ENCODE assay signal across 22 cellular contexts in genomic region chr5:98604301-98604700, GRCh38.
"Had no signal": no experiment of that assay in that cellular context is flagged by ENCODE, and none has a peak within 500 bp of the region (broad histone marks: within the 10 kb centered on the region; RNA-seq: fewer than 3 reads in every experiment).

No MANE protein-coding gene starts in this region.

- H3K27ac ChIP-seq: esophagus muscularis mucosa, gastrocnemius medialis, left ventricle myocardium inferior, spleen, upper lobe of left lung, VCaP had no signal

- H3K36me3 Mint-ChIP-seq: activated CD8-positive, alpha-beta memory T cell treated with anti-CD3 and anti-CD28 coated beads, Interleukin-2, amount 10 ng/mL, durations not matched to agents 7 days and 5 days; activated naive CD4-positive, alpha-beta T cell treated with anti-CD3 and anti-CD28 coated beads, Interleukin-2, amount 10 ng/mL, durations not matched to agents 7 days and 5 days; mesothelial cell of epicardium; natural killer cell treated with Interleukin-12 subunit alpha and Interleukin-12 subunit beta and Interleukin-15 and Interleukin-18, amount 100 ng/mL, for 72 hours had no signal

- H3K4me3 ChIP-seq: esophagus muscularis mucosa, gastrocnemius medialis, left ventricle myocardium inferior, spleen, upper lobe of left lung had no signal

- H3K4me1 Mint-ChIP-seq: activated CD4-positive, alpha-beta memory T cell treated with anti-CD3 and anti-CD28 coated beads, Interleukin-2, amount 10 ng/mL, durations not matched to agents 7 days and 5 days; activated CD4-positive, alpha-beta T cell treated with anti-CD3 and anti-CD28 coated beads, Interleukin-2, amount 10 ng/mL, durations not matched to agents 24 days and 14 days; activated CD8-positive, alpha-beta memory T cell treated with anti-CD3 and anti-CD28 coated beads, Interleukin-2, amount 10 ng/mL, durations not matched to agents 7 days and 5 days; activated naive CD4-positive, alpha-beta T cell treated with anti-CD3 and anti-CD28 coated beads, Interleukin-2, amount 10 ng/mL, durations not matched to agents 7 days and 5 days had no signal

- H3K9me3 ChIP-seq: esophagus muscularis mucosa, gastrocnemius medialis, left ventricle myocardium inferior, upper lobe of left lung had no signal

- DNase-seq: activated CD4-positive, alpha-beta memory T cell treated with anti-CD3 and anti-CD28 coated beads, Interleukin-2, amount 10 ng/mL, durations not matched to agents 7 days and 5 days; activated CD4-positive, alpha-beta T cell treated with anti-CD3 and anti-CD28 coated beads, Interleukin-2, amount 10 ng/mL, durations not matched to agents 24 days and 14 days; activated CD8-positive, alpha-beta memory T cell treated with anti-CD3 and anti-CD28 coated beads, Interleukin-2, amount 10 ng/mL, durations not matched to agents 7 days and 5 days; activated effector memory CD4-positive, alpha-beta T cell treated with anti-CD3 and anti-CD28 coated beads, Interleukin-2, amount 50 U/mL, for 16 hours; activated naive CD4-positive, alpha-beta T cell treated with anti-CD3 and anti-CD28 coated beads, Interleukin-2, amount 10 ng/mL, durations not matched to agents 7 days and 5 days; activated T-cell treated with anti-CD3 and anti-CD28 coated beads for 4 hours; amygdala; central memory CD4-positive, alpha-beta T cell; effector memory CD4-positive, alpha-beta T cell; gastrocnemius medialis; hippocampal formation; left ventricle myocardium inferior; occipital lobe; spleen; stimulated activated CD4-positive, alpha-beta T cell treated with anti-CD3 and anti-CD28 coated beads, Interleukin-4, amount 100 ng/mL, for 24 hours; stimulated activated naive CD4-positive, alpha-beta T cell treated with Interleukin-2 at 50 U/mL for 16 hours; upper lobe of left lung had no signal

- H3K4me1 ChIP-seq: esophagus muscularis mucosa, gastrocnemius medialis, left ventricle myocardium inferior, spleen, upper lobe of left lung had no signal

- H3K27ac Mint-ChIP-seq: activated CD4-positive, alpha-beta memory T cell treated with anti-CD3 and anti-CD28 coated beads, Interleukin-2, amount 10 ng/mL, durations not matched to agents 7 days and 5 days; activated CD4-positive, alpha-beta T cell treated with anti-CD3 and anti-CD28 coated beads, Interleukin-2, amount 10 ng/mL, durations not matched to agents 24 days and 14 days; activated CD8-positive, alpha-beta memory T cell treated with anti-CD3 and anti-CD28 coated beads, Interleukin-2, amount 10 ng/mL, durations not matched to agents 7 days and 5 days; activated naive CD4-positive, alpha-beta T cell treated with anti-CD3 and anti-CD28 coated beads, Interleukin-2, amount 10 ng/mL, durations not matched to agents 7 days and 5 days; mesothelial cell of epicardium; natural killer cell treated with Interleukin-12 subunit alpha and Interleukin-12 subunit beta and Interleukin-15 and Interleukin-18, amount 100 ng/mL, for 72 hours had no signal

- H3K27me3 ChIP-seq: esophagus muscularis mucosa, gastrocnemius medialis, spleen, upper lobe of left lung had no signal

- H3K27me3 Mint-ChIP-seq: activated CD4-positive, alpha-beta memory T cell treated with anti-CD3 and anti-CD28 coated beads, Interleukin-2, amount 10 ng/mL, durations not matched to agents 7 days and 5 days; activated CD4-positive, alpha-beta T cell treated with anti-CD3 and anti-CD28 coated beads, Interleukin-2, amount 10 ng/mL, durations not matched to agents 24 days and 14 days; activated CD8-positive, alpha-beta memory T cell treated with anti-CD3 and anti-CD28 coated beads, Interleukin-2, amount 10 ng/mL, durations not matched to agents 7 days and 5 days; activated naive CD4-positive, alpha-beta T cell treated with anti-CD3 and anti-CD28 coated beads, Interleukin-2, amount 10 ng/mL, durations not matched to agents 7 days and 5 days; natural killer cell treated with Interleukin-12 subunit alpha and Interleukin-12 subunit beta and Interleukin-15 and Interleukin-18, amount 100 ng/mL, for 72 hours had no signal

- ATAC-seq: activated CD4-positive, CD25-positive, alpha-beta regulatory T cell treated with anti-CD3 and anti-CD28 coated beads, Interleukin-2, amount 50 U/mL, for 24 hours; activated CD8-positive, alpha-beta memory T cell treated with anti-CD3 and anti-CD28 coated beads, Interleukin-2, amount 10 ng/mL, durations not matched to agents 7 days and 5 days; gastrocnemius medialis; natural killer cell treated with Interleukin-12 subunit alpha and Interleukin-12 subunit beta and Interleukin-15 and Interleukin-18, amount 100 ng/mL, for 72 hours had no signal

- H3K4me3 Mint-ChIP-seq: activated CD4-positive, alpha-beta memory T cell treated with anti-CD3 and anti-CD28 coated beads, Interleukin-2, amount 10 ng/mL, durations not matched to agents 7 days and 5 days; activated CD4-positive, alpha-beta T cell treated with anti-CD3 and anti-CD28 coated beads, Interleukin-2, amount 10 ng/mL, durations not matched to agents 24 days and 14 days; activated CD8-positive, alpha-beta memory T cell treated with anti-CD3 and anti-CD28 coated beads, Interleukin-2, amount 10 ng/mL, durations not matched to agents 7 days and 5 days; activated naive CD4-positive, alpha-beta T cell treated with anti-CD3 and anti-CD28 coated beads, Interleukin-2, amount 10 ng/mL, durations not matched to agents 7 days and 5 days; mesothelial cell of epicardium; natural killer cell treated with Interleukin-12 subunit alpha and Interleukin-12 subunit beta and Interleukin-15 and Interleukin-18, amount 100 ng/mL, for 72 hours had no signal

- H3K36me3 ChIP-seq: esophagus muscularis mucosa, gastrocnemius medialis, left ventricle myocardium inferior, spleen, upper lobe of left lung had no signal

- H3K9me3 Mint-ChIP-seq: activated naive CD4-positive, alpha-beta T cell treated with anti-CD3 and anti-CD28 coated beads, Interleukin-2, amount 10 ng/mL, durations not matched to agents 7 days and 5 days had no signal
